In genomic region chr12:116628450-116628793, GRCh38 we compare ENCODE assay signal across 1 cellular context.
TF ChIP-seq lines count a peak whose summit lies in the region.

No MANE protein-coding gene starts in this region.

TF ChIP-seq in HepG2, 621 proteins besides CTCF, POLR2A, EP300 and RAD21 (continued from another document):
- TF ChIP-seq PRDM10 (CRISPR knock-in tag; IDR thresholded peaks at IDR 0.05; ENCODE audit: low read depth) (no peak), PHF8 (CRISPR knock-in tag; IDR thresholded peaks at IDR 0.05) (no peak), CC2D1A (CRISPR knock-in tag; IDR thresholded peaks at IDR 0.05) (no peak), ZNF770 (CRISPR knock-in tag; IDR thresholded peaks at IDR 0.05) (peak; percentile 50; the same call in 1 of the 2 replicates), SMAD3 (CRISPR knock-in tag; IDR thresholded peaks at IDR 0.05) (no peak), SETDB1 (CRISPR knock-in tag; IDR thresholded peaks at IDR 0.05; ENCODE audit: borderline replicate concordance) (no peak), HIC2 (CRISPR knock-in tag; IDR thresholded peaks at IDR 0.05; ENCODE audit: low read depth) (no peak), WIZ (CRISPR knock-in tag; IDR thresholded peaks at IDR 0.05) (no peak), ZNF121 (CRISPR knock-in tag; IDR thresholded peaks at IDR 0.05) (peak; percentile 52; the same call in 1 of the 2 replicates), ZNF614 (CRISPR knock-in tag; IDR thresholded peaks at IDR 0.05; ENCODE audit: borderline replicate concordance) (no peak), ZSCAN12 (CRISPR knock-in tag; IDR thresholded peaks at IDR 0.05) (no peak)
